In the genomic region with DNA sequence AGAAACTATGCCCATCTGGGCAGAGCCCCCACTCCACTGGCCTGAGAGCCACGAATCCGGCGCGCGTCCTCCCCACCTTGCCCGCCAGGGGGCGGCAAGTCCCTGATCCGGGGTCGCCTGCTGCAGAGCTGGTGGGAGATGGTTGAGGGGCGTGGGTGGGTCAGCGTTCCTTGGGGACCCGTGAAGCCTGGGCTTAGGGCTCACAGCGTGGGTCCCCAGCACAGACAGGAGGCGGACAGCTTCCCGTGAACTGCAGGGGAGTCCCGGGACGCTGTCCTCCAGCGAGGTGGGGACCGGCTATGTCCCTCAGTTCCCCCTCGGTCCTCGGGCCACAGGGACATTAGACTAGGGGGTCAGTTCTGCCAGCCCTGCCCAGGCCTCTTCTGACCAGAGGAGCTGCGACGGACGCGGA, we compare ENCODE assay signal across 8 cellular contexts. TPM values are rescaled to one million over a fixed set of nuclear protein-coding genes. Genes with fewer than 3 reads are reported as not detected.
DNase-seq lines count a peak whose midpoint lies in the region; ATAC-seq and TF ChIP-seq lines count a peak whose summit lies in the region.

No MANE protein-coding gene starts in this region.

- CTCF ChIA-PET in CD8-positive, alpha-beta memory T cell (lab: Charles Lee): interaction anchor here (0.8 to 9.0 kb wide), 51 partner anchors 11 to 515 kb away, joined by 3 to 120 read pairs (median 5); a partner anchor contains a TSS

- DNase-seq in CD8-positive, alpha-beta memory T cell: peak; percentile 64 to 82 (median 69)
- peak; percentile 74 for DNase-seq in NOMO-1 treated with dmso at 0.1 percent for 144 hours (lab: John Stamatoyannopoulos, UW; ENCODE audit: unreplicated experiment)
- DNase-seq in activated T-cell treated with anti-CD3 and anti-CD28 coated beads for 48 hours (ENCODE audit: low read depth): peak; percentile 85
- peak; percentile 85 to 88 for DNase-seq in erythroblast (lab: John Stamatoyannopoulos, UW)
- peak; percentile 72 for DNase-seq in stimulated activated CD8-positive, alpha-beta memory T cell treated with anti-CD3 and anti-CD28 coated beads, Interleukin-7, amount 100 ng/mL, for 24 hours (ENCODE audit: low read depth)

- ATAC-seq in GM19395 (IDR thresholded peaks at IDR 0.05; ENCODE audit: unreplicated experiment) (peak; percentile 65), HG03520 (IDR thresholded peaks at IDR 0.05; ENCODE audit: unreplicated experiment) (peak; percentile 45)

- H3K4me1 ChIP-seq in CD8-positive, alpha-beta memory T cell (ENCODE audit: insufficient read depth, low read length): peaks cover 14% of the 10 kb centered on the region
- peaks cover 13 to 15% of the 10 kb centered on the region in 2 donors for H3K4me1 ChIP-seq in mucosa of rectum (ENCODE audit: control insufficient read depth in 2 of 2, insufficient read depth in 2 of 2, low read length in 2 of 2)

- peak overlapping the region; percentile 79 to 97 for H3K9ac ChIP-seq in mucosa of rectum (ENCODE audit: low read depth in 1 of 2, low read length in 2 of 2)

- peak overlapping the region; percentile 93 for H3K4me3 ChIP-seq in CD8-positive, alpha-beta memory T cell (ENCODE audit: low read length)
- H3K4me3 ChIP-seq in mucosa of rectum (ENCODE audit: low read length in 2 of 2): peak overlapping the region; percentile 88 to 93

- peak overlapping the region; percentile 88 to 98 (median 96) for H3K4me3 Mint-ChIP-seq in CD8-positive, alpha-beta memory T cell

- H3K36me3 Mint-ChIP-seq in CD8-positive, alpha-beta memory T cell: peaks cover 0 to 11% (median 0%) of the 10 kb centered on the region in 3 donors

- no peaks in the 10 kb centered on the region for H3K36me3 ChIP-seq in CD8-positive, alpha-beta memory T cell (ENCODE audit: insufficient read depth, low read length)
- H3K36me3 ChIP-seq in mucosa of rectum (ENCODE audit: control insufficient read depth in 2 of 2, insufficient read depth in 2 of 2, low read length in 2 of 2): peaks cover 0 to 2% of the 10 kb centered on the region in 2 donors

- peak overlapping the region; percentile 81 for H3K27ac ChIP-seq in CD8-positive, alpha-beta memory T cell (ENCODE audit: low read depth, low read length)
- peak overlapping the region; percentile 85 to 97 for H3K27ac ChIP-seq in mucosa of rectum (ENCODE audit: low read depth in 2 of 2, low read length in 2 of 2)

- H3K27ac Mint-ChIP-seq in CD8-positive, alpha-beta memory T cell: peak overlapping the region in 7 of 8 donors; percentile 86 to 97 (median 94)

- peaks cover 2 to 4% of the 10 kb centered on the region in 2 donors for H3K27me3 Mint-ChIP-seq in CD8-positive, alpha-beta memory T cell

- TF ChIP-seq POLR2A in erythroblast (IDR thresholded peaks at IDR 0.05; ENCODE audit: low read length): no peak

- H3K9me3 Mint-ChIP-seq in CD8-positive, alpha-beta memory T cell: no peaks in the 10 kb centered on the region

- peaks cover 12 to 19% (median 15%) of the 10 kb centered on the region in 3 donors for H3K4me1 Mint-ChIP-seq in CD8-positive, alpha-beta memory T cell

- H3K9me3 ChIP-seq in CD8-positive, alpha-beta memory T cell (ENCODE audit: low read length): no peaks in the 10 kb centered on the region
- no peaks in the 10 kb centered on the region for H3K9me3 ChIP-seq in mucosa of rectum (ENCODE audit: control insufficient read depth in 2 of 2, low read length in 2 of 2)

- H3K27me3 ChIP-seq in CD8-positive, alpha-beta memory T cell (ENCODE audit: insufficient read depth, low read length, poor library complexity, severe bottlenecking): no peaks in the 10 kb centered on the region
- H3K27me3 ChIP-seq in mucosa of rectum (ENCODE audit: control insufficient read depth in 2 of 2, insufficient read depth in 2 of 2, low read length in 2 of 2): no peaks in the 10 kb centered on the region

- POLR2A ChIA-PET in CD8-positive, alpha-beta memory T cell (lab: Charles Lee): interaction anchor here (0.6 to 2.0 kb wide), 18 partner anchors 8 to 630 kb away, joined by 3 to 19 read pairs (median 4); a partner anchor contains a TSS

RNA-seq across cellular contexts. Expression of a gene that starts 0.6 kb away (rescaled TPM):
- 10 to 100 TPM; 79.7 to 83.3 TPM for total RNA-seq in CD8-positive, alpha-beta memory T cell
- 51.7 TPM for polyA plus RNA-seq in CD8-positive, alpha-beta memory T cell

RNA-seq across cellular contexts. Expression of a gene that starts 11.3 kb away (rescaled TPM):
- 10 to 100 TPM; 51.4 to 54.7 TPM for total RNA-seq in CD8-positive, alpha-beta memory T cell
- polyA plus RNA-seq in CD8-positive, alpha-beta memory T cell: 3.2 TPM

RNA-seq across cellular contexts. Expression of a gene that starts 14.9 kb away (rescaled TPM):
- under 1 TPM in 1 of 2 experiments, not detected in 1; 0.22 TPM for total RNA-seq in CD8-positive, alpha-beta memory T cell
- not detected for polyA plus RNA-seq in CD8-positive, alpha-beta memory T cell

RNA-seq across cellular contexts. Expression of a gene that starts 28.0 kb away (rescaled TPM):
- not detected for total RNA-seq in CD8-positive, alpha-beta memory T cell
- polyA plus RNA-seq in CD8-positive, alpha-beta memory T cell: not detected

RNA-seq across cellular contexts. Expression of a gene that starts 31.8 kb away (rescaled TPM):
- 100 to 1,000 TPM; 253 to 262 TPM for total RNA-seq in CD8-positive, alpha-beta memory T cell
- polyA plus RNA-seq in CD8-positive, alpha-beta memory T cell: 62.9 TPM

Comparison
In these comparisons a context has a peak if more than half of its experiments do, and no peak if none do; other contexts are left out.
1. Peak in every context shown above with its lines: DNase-seq, ATAC-seq, H3K4me3 ChIP-seq and H3K27ac ChIP-seq.